In genomic region chr14:104166698-104167097, GRCh38 we compare ENCODE assay signal across 26 cellular contexts. TPM values are rescaled to one million over a fixed set of nuclear protein-coding genes. Genes with fewer than 3 reads are reported as not detected.
"Had no signal": no experiment of that assay in that cellular context is flagged by ENCODE, and none has a peak within 500 bp of the region (broad histone marks: within the 10 kb centered on the region; RNA-seq: fewer than 3 reads in every experiment).

No MANE protein-coding gene starts in this region.

- H3K36me3 Mint-ChIP-seq: activated CD4-positive, alpha-beta memory T cell treated with anti-CD3 and anti-CD28 coated beads for 36 hours; activated naive CD8-positive, alpha-beta T cell had no signal

- H3K27ac Mint-ChIP-seq: activated B cell treated with CpG ODN at 0.5 μM for 24 hours; activated CD4-positive, alpha-beta memory T cell treated with anti-CD3 and anti-CD28 coated beads for 36 hours; activated CD4-positive, alpha-beta T cell treated with anti-CD3 and anti-CD28 coated beads, Interleukin-2, amount 10 ng/mL, durations not matched to agents 24 days and 14 days; activated naive CD8-positive, alpha-beta T cell; activated T-cell treated with anti-CD3 and anti-CD28 coated beads, Interleukin-2, amount 50 U/mL, for 24 hours; activated T-cell treated with anti-CD3 and anti-CD28 coated beads, Interleukin-2, amount 50 U/mL, for 72 hours; dendritic cell treated with granulocyte-macrophage colony-stimulating factor and Interleukin-4, amounts not matched to agents 40 ng/mL and 50 ng/mL, for 4 days; endodermal cell; T-helper 2 cell treated with Interferon-gamma antibody and Interleukin-4, amounts not matched to agents 5 μg/mL and 100 μg/mL, for 36 hours had no signal

- DNase-seq: activated B cell treated with CpG ODN at 0.5 μM for 24 hours; activated CD4-positive, alpha-beta memory T cell treated with anti-CD3 and anti-CD28 coated beads for 36 hours; activated CD4-positive, alpha-beta T cell treated with anti-CD3 and anti-CD28 coated beads, Interleukin-2, amount 10 ng/mL, durations not matched to agents 24 days and 14 days; activated CD8-positive, alpha-beta memory T cell treated with anti-CD3 and anti-CD28 coated beads, Interleukin-2, amount 50 U/mL, for 48 hours; activated gamma-delta T cell; activated naive CD4-positive, alpha-beta T cell; activated naive CD4-positive, alpha-beta T cell treated with anti-CD3 and anti-CD28 coated beads, Interleukin-2, amount 50 U/mL, for 16 hours; activated T-cell treated with anti-CD3 and anti-CD28 coated beads for 4 hours; activated T-cell treated with anti-CD3 and anti-CD28 coated beads, Interleukin-2, amount 50 U/mL, for 24 hours; activated T-cell treated with anti-CD3 and anti-CD28 coated beads, Interleukin-2, amount 50 U/mL, for 72 hours; amniotic stem cell; anterior cingulate cortex; brain microvascular endothelial cell; dorsolateral prefrontal cortex; effector memory CD4-positive, alpha-beta T cell; endodermal cell; foreskin fibroblast; head of caudate nucleus; hippocampal formation; T1000; WERI-Rb-1 had no signal

- H3K9me3 Mint-ChIP-seq: activated B cell treated with CpG ODN at 0.5 μM for 24 hours; activated CD4-positive, alpha-beta memory T cell treated with anti-CD3 and anti-CD28 coated beads for 36 hours; activated CD4-positive, alpha-beta T cell treated with anti-CD3 and anti-CD28 coated beads, Interleukin-2, amount 10 ng/mL, durations not matched to agents 24 days and 14 days; activated T-cell treated with anti-CD3 and anti-CD28 coated beads, Interleukin-2, amount 50 U/mL, for 24 hours; activated T-cell treated with anti-CD3 and anti-CD28 coated beads, Interleukin-2, amount 50 U/mL, for 72 hours; central memory CD8-positive, alpha-beta T cell; dendritic cell treated with granulocyte-macrophage colony-stimulating factor and Interleukin-4, amounts not matched to agents 40 ng/mL and 50 ng/mL, for 4 days; endodermal cell; T-helper 2 cell treated with Interferon-gamma antibody and Interleukin-4, amounts not matched to agents 5 μg/mL and 100 μg/mL, for 36 hours had no signal

- H3K4me3 Mint-ChIP-seq: activated B cell treated with CpG ODN at 0.5 μM for 24 hours; activated CD4-positive, alpha-beta memory T cell treated with anti-CD3 and anti-CD28 coated beads for 36 hours; activated CD4-positive, alpha-beta T cell treated with anti-CD3 and anti-CD28 coated beads, Interleukin-2, amount 10 ng/mL, durations not matched to agents 24 days and 14 days; activated naive CD8-positive, alpha-beta T cell; activated T-cell treated with anti-CD3 and anti-CD28 coated beads, Interleukin-2, amount 50 U/mL, for 24 hours; activated T-cell treated with anti-CD3 and anti-CD28 coated beads, Interleukin-2, amount 50 U/mL, for 72 hours; central memory CD8-positive, alpha-beta T cell; dendritic cell treated with granulocyte-macrophage colony-stimulating factor and Interleukin-4, amounts not matched to agents 40 ng/mL and 50 ng/mL, for 4 days; endodermal cell; T-helper 2 cell treated with Interferon-gamma antibody and Interleukin-4, amounts not matched to agents 5 μg/mL and 100 μg/mL, for 36 hours had no signal

- H3K4me1 Mint-ChIP-seq: activated B cell treated with CpG ODN at 0.5 μM for 24 hours; activated CD4-positive, alpha-beta T cell treated with anti-CD3 and anti-CD28 coated beads, Interleukin-2, amount 10 ng/mL, durations not matched to agents 24 days and 14 days; central memory CD8-positive, alpha-beta T cell had no signal

- H3K27ac ChIP-seq: brain microvascular endothelial cell, coronary artery, dorsolateral prefrontal cortex, WERI-Rb-1 had no signal

- H3K36me3 ChIP-seq: brain microvascular endothelial cell had no signal

- H3K4me3 ChIP-seq: coronary artery, dorsolateral prefrontal cortex had no signal

- H3K27me3 Mint-ChIP-seq: activated B cell treated with CpG ODN at 0.5 μM for 24 hours; activated CD4-positive, alpha-beta memory T cell treated with anti-CD3 and anti-CD28 coated beads for 36 hours; activated CD4-positive, alpha-beta T cell treated with anti-CD3 and anti-CD28 coated beads, Interleukin-2, amount 10 ng/mL, durations not matched to agents 24 days and 14 days; activated naive CD8-positive, alpha-beta T cell; activated T-cell treated with anti-CD3 and anti-CD28 coated beads, Interleukin-2, amount 50 U/mL, for 24 hours; central memory CD8-positive, alpha-beta T cell; dendritic cell treated with granulocyte-macrophage colony-stimulating factor and Interleukin-4, amounts not matched to agents 40 ng/mL and 50 ng/mL, for 4 days had no signal

- H3K27me3 ChIP-seq: brain microvascular endothelial cell had no signal

RNA-seq across cellular contexts. Expression of gene KIF26A, which starts 28.3 kb away (rescaled TPM):
- total RNA-seq: activated B cell treated with CpG ODN at 0.5 μM for 24 hours had no signal
